5 cellular contexts compared by ENCODE assay signal in genomic region chr1:1454286-1455056, GRCh38. TPM values are rescaled to one million over a fixed set of nuclear protein-coding genes. Genes with fewer than 3 reads are reported as not detected.
"Had no signal": no experiment of that assay in that cellular context is flagged by ENCODE, and none has a peak within 500 bp of the region (broad histone marks: within the 10 kb centered on the region; RNA-seq: fewer than 3 reads in every experiment).

No MANE protein-coding gene starts in this region.

RNA-seq across cellular contexts. Expression of gene ATAD3C, which starts 5.0 kb away (rescaled TPM):
- total RNA-seq: myocyte had no signal

RNA-seq across cellular contexts. Expression of gene VWA1, which starts 19.0 kb away (rescaled TPM):
- total RNA-seq: naive thymus-derived CD8-positive, alpha-beta T cell had no signal
- polyA plus RNA-seq: immature natural killer cell; naive thymus-derived CD4-positive, alpha-beta T cell; naive thymus-derived CD8-positive, alpha-beta T cell had no signal

RNA-seq across cellular contexts. Expression of gene ANKRD65, which starts 33.4 kb away (rescaled TPM):
- total RNA-seq: mononuclear cell; myocyte; naive thymus-derived CD4-positive, alpha-beta T cell; naive thymus-derived CD8-positive, alpha-beta T cell had no signal
- polyA plus RNA-seq: immature natural killer cell; naive thymus-derived CD4-positive, alpha-beta T cell; naive thymus-derived CD8-positive, alpha-beta T cell had no signal
